ENCODE assay signal across 9 cellular contexts in the genomic region with DNA sequence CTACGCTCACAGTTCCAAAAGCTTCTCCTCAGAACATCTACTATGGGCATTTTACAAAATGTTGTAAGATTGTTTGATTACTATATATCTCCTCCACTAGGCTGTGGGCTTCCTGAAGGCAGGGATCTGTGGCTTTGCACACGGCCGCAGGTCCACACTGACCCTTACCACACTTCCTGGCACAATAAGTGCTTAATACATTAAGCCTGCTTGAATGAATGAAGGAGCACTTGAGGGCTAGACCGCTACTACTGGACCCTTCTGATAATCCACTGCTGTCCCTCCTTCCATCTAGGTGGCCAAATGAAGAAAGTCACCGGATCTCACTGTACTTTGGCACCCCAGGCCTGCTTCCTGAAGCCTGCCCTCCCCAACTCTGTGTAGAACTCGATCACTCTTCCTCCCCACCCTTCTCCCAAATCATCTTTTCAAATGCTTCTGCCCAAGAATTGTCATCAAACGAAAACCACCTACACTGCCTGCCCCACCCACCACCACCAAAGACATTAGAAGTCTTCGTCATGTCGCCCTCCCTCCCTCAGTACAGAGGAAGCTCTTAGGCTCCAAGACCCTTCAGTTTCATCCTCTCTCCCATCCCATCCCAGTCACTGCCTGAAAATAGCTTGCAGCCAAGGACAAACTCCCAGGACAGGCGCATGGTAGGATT. TPM values are rescaled to one million over a fixed set of nuclear protein-coding genes. Genes with fewer than 3 reads are reported as not detected.
DNase-seq lines count a peak whose midpoint lies in the region; ATAC-seq and TF ChIP-seq lines count a peak whose summit lies in the region.
"Had no signal": no experiment of that assay in that cellular context is flagged by ENCODE, and none has a peak within 500 bp of the region (broad histone marks: within the 10 kb centered on the region; RNA-seq: fewer than 3 reads in every experiment).

No MANE protein-coding gene starts in this region.

- no peaks in the 10 kb centered on the region; the same call in 1 of the 2 replicates for H3K79me2 ChIP-seq in H9 (ENCODE audit: insufficient read depth, low read length)

- no peak for ATAC-seq in HG03432 (IDR thresholded peaks at IDR 0.05; ENCODE audit: unreplicated experiment)
- no peak for ATAC-seq in HG03135 (IDR thresholded peaks at IDR 0.05; ENCODE audit: unreplicated experiment)

- no peak overlapping the region for H2AK5ac ChIP-seq in H9 (ENCODE audit: insufficient read length, low read length)

- no peak overlapping the region for H4K5ac ChIP-seq in H9 (ENCODE audit: insufficient read length, low read depth, low read length)

- no peak overlapping the region for H3K23ac ChIP-seq in H9 (ENCODE audit: insufficient read length, low read depth, low read length)

- no peak overlapping the region for H3K14ac ChIP-seq in H9 (ENCODE audit: insufficient read depth, low read length)

- peaks cover 48 to 54% of the 10 kb centered on the region in 2 experiments for H3K4me1 Mint-ChIP-seq in H9

- H3K79me1 ChIP-seq in H9 (ENCODE audit: insufficient read depth, low read depth, low read length, poor library complexity, severe bottlenecking) = peaks cover 5% of the 10 kb centered on the region

- TF ChIP-seq CTCF in H9 (conservative IDR thresholded peaks at IDR 0.05) = 0 out of 3 replicates have a peak, but pooled peaks have one; percentile 3
- no peak for TF ChIP-seq CTCF in foreskin fibroblast (IDR thresholded peaks at IDR 0.05; ENCODE audit: low read depth, low read length)
- no peak for TF ChIP-seq CTCF in GM13976 (IDR thresholded peaks at IDR 0.05; ENCODE audit: borderline replicate concordance, control extremely low read depth, extremely low read depth, insufficient read depth, missing control alignments)

- peak overlapping the region; percentile 36 to 50 for H3K4me3 ChIP-seq in foreskin fibroblast (ENCODE audit: low read depth in 1 of 2, low read length in 2 of 2)

- H3K4me2 ChIP-seq in H9 (ENCODE audit: insufficient read depth, insufficient read length, low read length) = no peak overlapping the region

- no peak overlapping the region for H3K18ac ChIP-seq in H9 (ENCODE audit: insufficient read length, low read depth, low read length)

- H3T11ph ChIP-seq in H9 (ENCODE audit: low read length) = no peak overlapping the region

- no peak overlapping the region for H3K9ac ChIP-seq in H9 (ENCODE audit: extremely low read depth, insufficient read length, low read length)

- H3K9me3 Mint-ChIP-seq in H9 = no peaks in the 10 kb centered on the region

- H2BK5ac ChIP-seq in H9 (ENCODE audit: insufficient read length, low read length) = no peak overlapping the region

- peaks cover 13% of the 10 kb centered on the region; the same call in 1 of the 2 replicates for H3K4me1 ChIP-seq in H9 (ENCODE audit: insufficient read depth, low read length)

- no peak overlapping the region for H3K4ac ChIP-seq in H9 (ENCODE audit: low read depth, low read length)

- DNase-seq in H9 (no peak), foreskin fibroblast (no peak), NCI-H2081 (lab: John Stamatoyannopoulos, UW) (no peak), GM13976 (ENCODE audit: low spot score) (no peak)
- DNase-seq in activated CD4-positive, alpha-beta T cell treated with anti-CD3 and anti-CD28 coated beads, Interleukin-2, amount 50 U/mL, for 1 hour = peak; percentile 19
- peak; percentile 43 for DNase-seq in stimulated activated CD8-positive, alpha-beta memory T cell treated with anti-CD3 and anti-CD28 coated beads, Interleukin-4, amount 100 ng/mL, for 48 hours

- no peak overlapping the region for H2AFZ ChIP-seq in H9 (ENCODE audit: low read length)

- H3K56ac ChIP-seq in H9 (ENCODE audit: insufficient read length, low read depth, low read length) = no peak overlapping the region

- no peaks in the 10 kb centered on the region; the same call in 1 of the 2 replicates for H3K27me3 ChIP-seq in H9 (ENCODE audit: insufficient read depth, low read length)

- H3K23me2 ChIP-seq in H9 (ENCODE audit: insufficient read length, low read depth, low read length, poor library complexity, severe bottlenecking) = no peaks in the 10 kb centered on the region

- no peak overlapping the region for H3K27ac ChIP-seq in H9 (ENCODE audit: insufficient read length, low read depth, low read length)

- H4K91ac ChIP-seq in H9 (ENCODE audit: insufficient read length, low read depth, low read length) = no peak overlapping the region

- H2BK120ac ChIP-seq in H9 (ENCODE audit: low read depth, low read length, poor library complexity, severe bottlenecking) = no peak overlapping the region

- peak overlapping the region in 1 of 3 experiments; percentile 3; a peak in 1 of 7 replicates for H3K27ac Mint-ChIP-seq in H9

- H3K27me3 Mint-ChIP-seq in H9 (ENCODE audit: low read depth) = no peaks in the 10 kb centered on the region; the same call in 1 of the 2 replicates

- WGBS in H9 (ENCODE audit: extremely low coverage, insufficient read length, low lambda C conversion rate) = no CpG with 5 or more reads among the region's 10 CpGs

- no peak overlapping the region for H2BK12ac ChIP-seq in H9 (ENCODE audit: insufficient read length, low read depth, low read length)

- no peaks in the 10 kb centered on the region for H4K20me1 ChIP-seq in H9 (ENCODE audit: control insufficient read depth, insufficient read depth, insufficient read length)

- H2BK15ac ChIP-seq in H9 (ENCODE audit: low read depth, low read length) = no peak overlapping the region

- H4K8ac ChIP-seq in H9 (replicated peaks; ENCODE audit: insufficient read length, low read depth, low read length) = no peak overlapping the region

- in situ Hi-C loops in GM13976 (cut with MboI; ENCODE audit: low sequenced_read_pairs, unreplicated experiment) = loop anchor here (5.0 kb wide), 1 partner anchor 105 kb away; the partner anchor contains the start of gene STAT6

- H3K4me3 Mint-ChIP-seq in H9 = peak overlapping the region; percentile 53 to 86

- peaks cover 19 to 32% (median 26%) of the 10 kb centered on the region in 3 experiments; a peak in 6 of 7 replicates for H3K36me3 Mint-ChIP-seq in H9 (ENCODE audit: insufficient read depth in 1 of 3, low read depth in 3 of 3)

- no peaks in the 10 kb centered on the region for H3K9me3 ChIP-seq in H9 (ENCODE audit: control insufficient read depth, low read depth, low read length)

- H2BK20ac ChIP-seq in H9 (ENCODE audit: low read depth, low read length, poor library complexity, severe bottlenecking) = no peak overlapping the region

RNA-seq across cellular contexts. Expression of gene ZBTB39, which starts 0.6 kb away (rescaled TPM):
- 30.3 and 31.2 TPM in 2 replicates for total RNA-seq in H9 (2021)

RNA-seq across cellular contexts. Expression of gene TAC3, which starts 9.4 kb away (rescaled TPM):
- total RNA-seq in H9 (2021) = 4.4 and 6.2 TPM in 2 replicates
- total RNA-seq: mesenteric fat pad had no signal

RNA-seq across cellular contexts. Expression of gene MYO1A, which starts 43.0 kb away (rescaled TPM):
- total RNA-seq in H9 (2021) = 0.26 TPM in 1 of 2 replicates, not detected in the other

RNA-seq across cellular contexts. Expression of gene RDH16, which starts 49.5 kb away (rescaled TPM):
- 0.31 and 0.39 TPM in 2 replicates for total RNA-seq in H9 (2021)

Comparison
In these comparisons a context has a peak if more than half of its experiments do, and no peak if none do; other contexts are left out.
1. DNase-seq: peak in activated CD4-positive, alpha-beta T cell treated with anti-CD3 and anti-CD28 coated beads, Interleukin-2, amount 50 U/mL, for 1 hour (single experiment) and stimulated activated CD8-positive, alpha-beta memory T cell treated with anti-CD3 and anti-CD28 coated beads, Interleukin-4, amount 100 ng/mL, for 48 hours (single experiment); none in H9 (single experiment), foreskin fibroblast (0 of 2), NCI-H2081 (0 of 2) and GM13976 (single experiment).